Comparison of ENCODE assay signal across 8 cellular contexts in genomic region chr2:68774569-68775271, GRCh38. TPM values are rescaled to one million over a fixed set of nuclear protein-coding genes. Genes with fewer than 3 reads are reported as not detected.
DNase-seq lines count a peak whose midpoint lies in the region; ATAC-seq and TF ChIP-seq lines count a peak whose summit lies in the region.

No MANE protein-coding gene starts in this region.

- peaks cover 19% of the 10 kb centered on the region for H3K36me3 ChIP-seq in SU-DHL-6 (ENCODE audit: low read length)
- peaks cover 0 to 3% of the 10 kb centered on the region in 2 donors for H3K36me3 ChIP-seq in lung (ENCODE audit: control insufficient read depth in 2 of 2, insufficient read depth in 2 of 2, low read length in 2 of 2)
- H3K36me3 ChIP-seq in subcutaneous abdominal adipose tissue (ENCODE audit: control insufficient read depth in 5 of 5, insufficient read depth in 5 of 5, low read length in 5 of 5): no peaks in the 10 kb centered on the region
- H3K36me3 ChIP-seq in BE2C: no peaks in the 10 kb centered on the region

- H3K79me2 ChIP-seq in SU-DHL-6 (ENCODE audit: insufficient read depth, low read length): peaks cover 63% of the 10 kb centered on the region

- H3K9me3 ChIP-seq in SU-DHL-6 (ENCODE audit: insufficient read depth, low read length): no peaks in the 10 kb centered on the region
- H3K9me3 ChIP-seq in lung (ENCODE audit: control insufficient read depth in 2 of 2, insufficient read depth in 1 of 2, low read length in 1 of 2): no peaks in the 10 kb centered on the region
- H3K9me3 ChIP-seq in subcutaneous abdominal adipose tissue (ENCODE audit: control insufficient read depth in 5 of 5, low read length in 5 of 5): no peaks in the 10 kb centered on the region
- H3K9me3 ChIP-seq in BE2C: no peaks in the 10 kb centered on the region

- peak; percentile 87 for ATAC-seq in GM18511 (IDR thresholded peaks at IDR 0.05; ENCODE audit: unreplicated experiment)
- ATAC-seq in HG02943 (IDR thresholded peaks at IDR 0.05; ENCODE audit: low read depth, unreplicated experiment): peak; percentile 85
- ATAC-seq in lung (ENCODE audit: insufficient read depth, low FRiP score): peak; percentile 86

- peaks cover 44% of the 10 kb centered on the region for H3F3A ChIP-seq in SU-DHL-6 (ENCODE audit: insufficient read depth)

- peak overlapping the region; percentile 93 for H3K4me2 ChIP-seq in SU-DHL-6 (ENCODE audit: low read depth, low read length, poor library complexity, severe bottlenecking)

- H3K27me3 ChIP-seq in SU-DHL-6 (ENCODE audit: low read length) (no peaks in the 10 kb centered on the region), lung (ENCODE audit: control insufficient read depth, insufficient read depth) (no peaks in the 10 kb centered on the region), subcutaneous abdominal adipose tissue (ENCODE audit: control insufficient read depth in 5 of 5, insufficient read depth in 4 of 5, low read length in 5 of 5) (no peaks in the 10 kb centered on the region), BE2C (no peaks in the 10 kb centered on the region)

- WGBS in lung, 2 donors: 13 to 32% methylated on average over 31 of the region's 31 CpGs

- TF ChIP-seq CTCF in SU-DHL-6 (IDR thresholded peaks at IDR 0.05; ENCODE audit: insufficient read depth, low read length, poor library complexity, severe bottlenecking) (no peak), lung (IDR thresholded peaks at IDR 0.05; ENCODE audit: control extremely low read depth, extremely low read depth) (no peak), BE2C (IDR thresholded peaks at IDR 0.05; ENCODE audit: low read depth, low read length) (no peak)

- H3K27ac ChIP-seq in SU-DHL-6 (ENCODE audit: low read depth, low read length): peak overlapping the region; percentile 99
- peak overlapping the region; percentile 68 to 93 for H3K27ac ChIP-seq in lung (ENCODE audit: low read depth in 1 of 2, low read length in 1 of 2)
- peak overlapping the region; percentile 79 for H3K27ac ChIP-seq in subcutaneous abdominal adipose tissue (ENCODE audit: low read depth, low read length)

- DNase-seq in amygdala (lab: John Stamatoyannopoulos, UW) (peak in 33 of 56 donors; percentile 7 to 68 (median 28)), lung (ENCODE audit: low spot score) (peak; percentile 72), NCI-H510A (lab: John Stamatoyannopoulos, UW) (no peak), BE2C (no peak)

- H3K4me3 ChIP-seq in SU-DHL-6 (ENCODE audit: insufficient read depth, low read length, poor library complexity, severe bottlenecking): peak overlapping the region; percentile 68
- peak overlapping the region; percentile 34 for H3K4me3 ChIP-seq in lung
- peak overlapping the region; percentile 2 to 64 (median 59) for H3K4me3 ChIP-seq in subcutaneous abdominal adipose tissue (ENCODE audit: low read depth in 1 of 5, low read length in 5 of 5)
- H3K4me3 ChIP-seq in BE2C (ENCODE audit: low read depth, low read length): no peak overlapping the region

- H3K9ac ChIP-seq in SU-DHL-6 (ENCODE audit: low read length) (peak overlapping the region; percentile 88), subcutaneous abdominal adipose tissue (ENCODE audit: low read length in 5 of 5) (peak overlapping the region in 4 of 5 donors; percentile 1 to 64 (median 34))

- H3K9me2 ChIP-seq in SU-DHL-6 (replicated peaks; ENCODE audit: insufficient read depth, low read length): no peaks in the 10 kb centered on the region

- H4K20me1 ChIP-seq in SU-DHL-6 (ENCODE audit: low read depth, low read length): no peaks in the 10 kb centered on the region

- H3K4me1 ChIP-seq in lung (ENCODE audit: control insufficient read depth in 2 of 2, insufficient read depth in 2 of 2, low read length in 2 of 2) (peaks cover 14 to 29% of the 10 kb centered on the region in 2 donors), subcutaneous abdominal adipose tissue (ENCODE audit: control insufficient read depth in 5 of 5, insufficient read depth in 5 of 5, low read length in 5 of 5) (peaks cover 7 to 63% (median 34%) of the 10 kb centered on the region in 5 donors), BE2C (no peaks in the 10 kb centered on the region)

- no peak overlapping the region for H2AFZ ChIP-seq in SU-DHL-6 (ENCODE audit: low read depth, low read length, severe bottlenecking)

RNA-seq across cellular contexts. Expression of gene ARHGAP25, which starts 40.1 kb away (rescaled TPM):
- total RNA-seq in lung: 10 to 100 TPM; 17.1 to 26.1 TPM
- polyA plus RNA-seq in lung: 10 to 100 TPM; 19.0 to 43.0 TPM
- not detected for polyA plus RNA-seq in BE2C (2012; ENCODE audit: insufficient read depth, insufficient read length, low read depth)

Comparison
In these comparisons a context has a peak if more than half of its experiments do, and no peak if none do; other contexts are left out.
1. DNase-seq: peak in amygdala (33 of 56) and lung (single experiment); none in NCI-H510A (single experiment) and BE2C (single experiment).
2. Peak in every context shown above with its lines, with median percentiles within 50 percentile points of each other: ATAC-seq and H3K27ac ChIP-seq.